Comparison of ENCODE assay signal across 8 cellular contexts in the genomic region with DNA sequence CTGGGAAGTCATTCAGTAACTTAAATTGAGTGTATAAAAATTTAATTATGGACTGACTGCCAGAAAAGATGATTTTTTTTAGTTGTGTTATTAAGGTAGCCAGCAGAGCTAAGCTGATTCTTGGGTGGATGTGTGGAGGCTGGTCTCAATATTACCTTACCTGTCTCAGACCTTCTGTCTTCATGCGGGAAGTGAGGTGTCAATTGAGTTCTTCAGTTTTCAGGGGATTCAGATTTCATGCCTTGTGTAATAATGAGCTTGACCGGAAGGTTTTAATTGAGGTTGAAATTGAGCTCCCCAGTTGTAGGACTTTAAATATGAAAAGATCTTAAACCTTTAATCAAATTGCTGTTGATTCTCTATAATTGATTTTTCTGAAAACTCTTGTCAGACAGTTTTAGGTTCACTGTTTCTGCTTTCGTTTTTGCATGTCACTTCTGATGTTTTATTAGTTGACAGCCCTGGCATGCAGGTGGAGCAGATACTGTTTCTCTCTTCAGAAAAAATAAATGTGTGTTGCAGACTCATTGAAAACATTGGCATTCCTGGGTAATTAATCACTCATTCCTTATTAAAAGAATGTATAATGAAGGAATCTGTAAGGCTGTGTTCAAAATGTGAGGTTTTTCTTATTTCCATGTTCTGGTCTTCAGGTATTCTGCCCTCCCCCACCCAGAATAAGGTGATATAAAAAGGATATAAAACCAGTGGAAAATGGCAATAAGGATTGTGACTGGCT. TPM values are rescaled to one million over a fixed set of nuclear protein-coding genes. Genes with fewer than 3 reads are reported as not detected.
DNase-seq lines count a peak whose midpoint lies in the region; ATAC-seq, FAIRE-seq and TF ChIP-seq lines count a peak whose summit lies in the region.

No MANE protein-coding gene starts in this region.

- peaks cover 37% of the 10 kb centered on the region for H3K36me3 Mint-ChIP-seq in activated naive CD4-positive, alpha-beta T cell treated with anti-CD3 and anti-CD28 coated beads, Interleukin-2, amount 10 ng/mL, durations not matched to agents 7 days and 5 days

- H3K36me3 ChIP-seq in bronchial epithelial cell (ENCODE audit: control insufficient read depth, insufficient read depth, low read length) (peaks cover 1% of the 10 kb centered on the region), ovary (no peaks in the 10 kb centered on the region), adrenal gland (replicated peaks in 1 of 2) (no peaks in the 10 kb centered on the region)

- 69 to 83% (median 82%) methylated on average over 3 of the region's 3 CpGs for WGBS in ovary, 3 donors
- WGBS in adrenal gland, 4 donors, result 30 to 50% (median 43%) methylated on average over 3 of the region's 3 CpGs

- H3K27me3 ChIP-seq in bronchial epithelial cell (ENCODE audit: control insufficient read depth, insufficient read depth, low read length) (no peaks in the 10 kb centered on the region), ovary (no peaks in the 10 kb centered on the region), adrenal gland (no peaks in the 10 kb centered on the region)

- H3K4me3 ChIP-seq in bronchial epithelial cell (ENCODE audit: low read depth, low read length), result no peak overlapping the region
- peak overlapping the region; percentile 2 for H3K4me3 ChIP-seq in ovary
- H3K4me3 ChIP-seq in adrenal gland, result no peak overlapping the region

- TF ChIP-seq EP300 in ovary (IDR thresholded peaks at IDR 0.05), result no peak

- H3K4me1 Mint-ChIP-seq in activated naive CD4-positive, alpha-beta T cell treated with anti-CD3 and anti-CD28 coated beads, Interleukin-2, amount 10 ng/mL, durations not matched to agents 7 days and 5 days, result peaks cover 72% of the 10 kb centered on the region

- intact Hi-C loops in ovary (cut with DNase I) (no loop called here), adrenal gland (cut with DNase I) (no loop called here)

- no peaks in the 10 kb centered on the region for H3K9me3 Mint-ChIP-seq in activated naive CD4-positive, alpha-beta T cell treated with anti-CD3 and anti-CD28 coated beads, Interleukin-2, amount 10 ng/mL, durations not matched to agents 7 days and 5 days

- H3K4me1 ChIP-seq in ovary (ENCODE audit: insufficient read depth) (peaks cover 9% of the 10 kb centered on the region), adrenal gland (replicated peaks in 1 of 2) (peaks cover 12 to 45% of the 10 kb centered on the region in 2 donors)

- peak overlapping the region; percentile 99 for H3K27ac Mint-ChIP-seq in activated naive CD4-positive, alpha-beta T cell treated with anti-CD3 and anti-CD28 coated beads, Interleukin-2, amount 10 ng/mL, durations not matched to agents 7 days and 5 days

- no peak for TF ChIP-seq POLR2A in ovary (IDR thresholded peaks at IDR 0.05)
- TF ChIP-seq POLR2A in adrenal gland (IDR thresholded peaks at IDR 0.05), result no peak

- H3K9me3 ChIP-seq in ovary, result no peaks in the 10 kb centered on the region
- no peaks in the 10 kb centered on the region for H3K9me3 ChIP-seq in adrenal gland (replicated peaks in 1 of 3)

- peak overlapping the region; percentile 87 for H3K4me3 Mint-ChIP-seq in activated naive CD4-positive, alpha-beta T cell treated with anti-CD3 and anti-CD28 coated beads, Interleukin-2, amount 10 ng/mL, durations not matched to agents 7 days and 5 days

- H3K27ac ChIP-seq in ovary, result no peak overlapping the region
- H3K27ac ChIP-seq in adrenal gland, result peak overlapping the region in 2 of 5 donors; percentile 71

- no peak for DNase-seq in activated naive CD4-positive, alpha-beta T cell treated with anti-CD3 and anti-CD28 coated beads, Interleukin-2, amount 10 ng/mL, durations not matched to agents 7 days and 5 days
- DNase-seq in activated naive CD4-positive, alpha-beta T cell treated with Interleukin-2 at 50 U/mL for 16 hours, result no peak
- DNase-seq in bronchial epithelial cell (ENCODE audit: low read depth) (peak; percentile 60), ovary (no peak), NCI-H524 (lab: John Stamatoyannopoulos, UW) (no peak), adrenal gland (no peak), RCC 7860 (ENCODE audit: low spot score) (no peak)

- CTCF ChIA-PET in activated naive CD4-positive, alpha-beta T cell treated with anti-CD3 and anti-CD28 coated beads, Interleukin-2, amount 10 ng/mL, durations not matched to agents 7 days and 5 days (lab: Charles Lee), result interaction anchor here (0.7 to 12.1 kb wide), 7 partner anchors 9 to 24 kb away, joined by 3 to 139 read pairs (median 4); no protein-coding TSS in a partner anchor

- ATAC-seq in HG03342 (IDR thresholded peaks at IDR 0.05; ENCODE audit: unreplicated experiment), result peak; percentile 9

- FAIRE-seq in bronchial epithelial cell (lab: Jason Lieb, UNC) (no peak), RCC 7860 (lab: Jason Lieb, UNC) (no peak)

- TF ChIP-seq CTCF in bronchial epithelial cell (IDR thresholded peaks at IDR 0.05; ENCODE audit: insufficient read depth, low read length, severe bottlenecking) (no peak), ovary (IDR thresholded peaks at IDR 0.05) (no peak), adrenal gland (IDR thresholded peaks at IDR 0.05) (no peak)

- H3K27me3 Mint-ChIP-seq in activated naive CD4-positive, alpha-beta T cell treated with anti-CD3 and anti-CD28 coated beads, Interleukin-2, amount 10 ng/mL, durations not matched to agents 7 days and 5 days, result no peaks in the 10 kb centered on the region

RNA-seq across cellular contexts. Expression of gene PSMD6, which starts 54.5 kb away (rescaled TPM):
- total RNA-seq in bronchial epithelial cell (52.9 and 82.2 TPM in 2 replicates), ovary (10 to 100 TPM; 30.8 to 60.7 (median 55.7) TPM), adrenal gland (100 to 1,000 TPM in 3 of 8 donors, 10 to 100 TPM in 5; 67.7 to 109 (median 96.9) TPM)
- polyA plus RNA-seq in ovary (10 to 100 TPM; 51.0 to 68.6 TPM), adrenal gland (100 to 1,000 TPM in 1 of 3 donors, 10 to 100 TPM in 2; 52.8 to 205 (median 54.7) TPM)

RNA-seq across cellular contexts. Expression of gene SCAANT1, which starts 56.6 kb away (rescaled TPM):
- total RNA-seq in bronchial epithelial cell (not detected in 2 replicates), ovary (not detected), adrenal gland (not detected)
- polyA plus RNA-seq in ovary (not detected), adrenal gland (1 to 10 TPM in 1 of 3 donors, not detected in 2; 1.6 TPM)
